In genomic region chr16:17448640-17449638, GRCh38 we compare ENCODE assay signal across 9 cellular contexts. TPM values are rescaled to one million over a fixed set of nuclear protein-coding genes. Genes with fewer than 3 reads are reported as not detected.
DNase-seq lines count a peak whose midpoint lies in the region; ATAC-seq and TF ChIP-seq lines count a peak whose summit lies in the region.
"Had no signal": no experiment of that assay in that cellular context is flagged by ENCODE, and none has a peak within 500 bp of the region (broad histone marks: within the 10 kb centered on the region; RNA-seq: fewer than 3 reads in every experiment).

No MANE protein-coding gene starts in this region.

- no peak for TF ChIP-seq EP300 in transverse colon (IDR thresholded peaks at IDR 0.05; ENCODE audit: low read depth)

- H3K9me3 Mint-ChIP-seq in activated CD8-positive, alpha-beta T cell treated with anti-CD3 and anti-CD28 coated beads for 36 hours, result no peaks in the 10 kb centered on the region

- peak overlapping the region; percentile 80 for H3K27ac Mint-ChIP-seq in activated CD8-positive, alpha-beta T cell treated with anti-CD3 and anti-CD28 coated beads for 36 hours

- intact Hi-C loops in activated CD8-positive, alpha-beta T cell treated with anti-CD3 and anti-CD28 coated beads for 36 hours (cut with micrococcal nuclease), result no loop called here
- intact Hi-C loops in left ventricle myocardium inferior (cut with micrococcal nuclease) (no loop called here), transverse colon (cut with DNase I; ENCODE audit: low total_unique reads) (no loop called here)

- peaks cover 38% of the 10 kb centered on the region for H3K4me1 Mint-ChIP-seq in activated CD8-positive, alpha-beta T cell treated with anti-CD3 and anti-CD28 coated beads for 36 hours (ENCODE audit: low read depth)

- 61% methylated on average over 14 of the region's 15 CpGs; no CpG with 5 or more reads in 1 of the 2 donors for WGBS in transverse colon (ENCODE audit: low coverage in 1 of 2), 2 donors

- peaks cover 4% of the 10 kb centered on the region for H3K36me3 Mint-ChIP-seq in activated CD8-positive, alpha-beta T cell treated with anti-CD3 and anti-CD28 coated beads for 36 hours (ENCODE audit: low read depth)

- peak overlapping the region; percentile 27 for H3K4me3 Mint-ChIP-seq in activated CD8-positive, alpha-beta T cell treated with anti-CD3 and anti-CD28 coated beads for 36 hours

- H3K4me3 ChIP-seq in left ventricle myocardium inferior (no peak overlapping the region), transverse colon (no peak overlapping the region)

- ATAC-seq in activated CD8-positive, alpha-beta T cell treated with anti-CD3 and anti-CD28 coated beads for 36 hours, result peak; percentile 87
- ATAC-seq in GM18498 (IDR thresholded peaks at IDR 0.05; ENCODE audit: unreplicated experiment) (no peak), HG02970 (IDR thresholded peaks at IDR 0.05; ENCODE audit: low FRiP score, unreplicated experiment) (no peak)

- no peak for TF ChIP-seq CTCF in activated CD8-positive, alpha-beta T cell treated with anti-CD3 and anti-CD28 coated beads for 36 hours (IDR thresholded peaks at IDR 0.05)
- TF ChIP-seq CTCF in left ventricle myocardium inferior (IDR thresholded peaks at IDR 0.05; ENCODE audit: borderline replicate concordance), result no peak
- no peak for TF ChIP-seq CTCF in transverse colon (IDR thresholded peaks at IDR 0.05)

- H3K27me3 ChIP-seq in left ventricle myocardium inferior (ENCODE audit: low read depth) (no peaks in the 10 kb centered on the region), transverse colon (no peaks in the 10 kb centered on the region)

- in situ Hi-C loops in transverse colon (cut with MboI; ENCODE audit: low pct_ligation_motif_present in 1 of 4, low pct_unique_long_range_greater_than_20kb in 1 of 4, low sequenced_read_pairs in 3 of 4), result no loop called here

- peak; percentile 17 for DNase-seq in activated T-cell treated with anti-CD3 and anti-CD28 coated beads for 24 hours (ENCODE audit: low read depth)
- DNase-seq in activated T-cell treated with anti-CD3 and anti-CD28 coated beads for 4 hours, result no peak
- DNase-seq in activated CD8-positive, alpha-beta T cell treated with anti-CD3 and anti-CD28 coated beads for 36 hours, result peak; percentile 65
- DNase-seq in left ventricle myocardium inferior, result peak; percentile 61
- DNase-seq in transverse colon, result peak; percentile 25
- DNase-seq in NCI-H187 (lab: John Stamatoyannopoulos, UW), result no peak
- DNase-seq: NCI-H226 had no signal

- no peaks in the 10 kb centered on the region for H3K36me3 ChIP-seq in left ventricle myocardium inferior
- no peaks in the 10 kb centered on the region for H3K36me3 ChIP-seq in transverse colon

- POLR2A ChIA-PET in activated CD8-positive, alpha-beta T cell treated with anti-CD3 and anti-CD28 coated beads for 36 hours (lab: Charles Lee), result interaction anchor here (0.6 to 2.0 kb wide), 2 partner anchors 21 to 32 kb away, joined by 3 to 8 read pairs; no protein-coding TSS in a partner anchor

- H3K27me3 Mint-ChIP-seq in activated CD8-positive, alpha-beta T cell treated with anti-CD3 and anti-CD28 coated beads for 36 hours, result no peaks in the 10 kb centered on the region

- CTCF ChIA-PET in activated CD8-positive, alpha-beta T cell treated with anti-CD3 and anti-CD28 coated beads for 36 hours (lab: Charles Lee), result interaction anchor here (0.9 to 1.3 kb wide), 3 partner anchors 10 to 33 kb away, joined by 3 to 5 read pairs (median 3); no protein-coding TSS in a partner anchor

- TF ChIP-seq POLR2A in transverse colon (IDR thresholded peaks at IDR 0.05), result no peak

- H3K27ac ChIP-seq in left ventricle myocardium inferior (replicated peaks), result no peak overlapping the region
- H3K27ac ChIP-seq in transverse colon, result peak overlapping the region in 1 of 4 donors; percentile 31

- H3K9me3 ChIP-seq in left ventricle myocardium inferior (replicated peaks), result no peaks in the 10 kb centered on the region
- no peaks in the 10 kb centered on the region for H3K9me3 ChIP-seq in transverse colon

- H3K4me1 ChIP-seq in left ventricle myocardium inferior, result peaks cover 16% of the 10 kb centered on the region
- peaks cover 0 to 12% (median 4%) of the 10 kb centered on the region in 4 donors for H3K4me1 ChIP-seq in transverse colon

RNA-seq across cellular contexts. Expression of gene XYLT1, which starts 21.8 kb away (rescaled TPM):
- 1 to 10 TPM; 7.3 to 8.9 TPM for total RNA-seq in activated CD8-positive, alpha-beta T cell treated with anti-CD3 and anti-CD28 coated beads for 36 hours
- total RNA-seq in left ventricle myocardium inferior, result 1.4 TPM
- 10 to 100 TPM; 22.3 to 44.6 (median 39.4) TPM for total RNA-seq in transverse colon

Comparison
In these comparisons a context has a peak if more than half of its experiments do, and no peak if none do; other contexts are left out.
1. DNase-seq: peak in activated T-cell treated with anti-CD3 and anti-CD28 coated beads for 24 hours (single experiment), activated CD8-positive, alpha-beta T cell treated with anti-CD3 and anti-CD28 coated beads for 36 hours (single experiment), left ventricle myocardium inferior (single experiment) and transverse colon (single experiment); none in activated T-cell treated with anti-CD3 and anti-CD28 coated beads for 4 hours (single experiment) and NCI-H187 (0 of 2).